ENCODE assay signal across 8 cellular contexts in the genomic region with DNA sequence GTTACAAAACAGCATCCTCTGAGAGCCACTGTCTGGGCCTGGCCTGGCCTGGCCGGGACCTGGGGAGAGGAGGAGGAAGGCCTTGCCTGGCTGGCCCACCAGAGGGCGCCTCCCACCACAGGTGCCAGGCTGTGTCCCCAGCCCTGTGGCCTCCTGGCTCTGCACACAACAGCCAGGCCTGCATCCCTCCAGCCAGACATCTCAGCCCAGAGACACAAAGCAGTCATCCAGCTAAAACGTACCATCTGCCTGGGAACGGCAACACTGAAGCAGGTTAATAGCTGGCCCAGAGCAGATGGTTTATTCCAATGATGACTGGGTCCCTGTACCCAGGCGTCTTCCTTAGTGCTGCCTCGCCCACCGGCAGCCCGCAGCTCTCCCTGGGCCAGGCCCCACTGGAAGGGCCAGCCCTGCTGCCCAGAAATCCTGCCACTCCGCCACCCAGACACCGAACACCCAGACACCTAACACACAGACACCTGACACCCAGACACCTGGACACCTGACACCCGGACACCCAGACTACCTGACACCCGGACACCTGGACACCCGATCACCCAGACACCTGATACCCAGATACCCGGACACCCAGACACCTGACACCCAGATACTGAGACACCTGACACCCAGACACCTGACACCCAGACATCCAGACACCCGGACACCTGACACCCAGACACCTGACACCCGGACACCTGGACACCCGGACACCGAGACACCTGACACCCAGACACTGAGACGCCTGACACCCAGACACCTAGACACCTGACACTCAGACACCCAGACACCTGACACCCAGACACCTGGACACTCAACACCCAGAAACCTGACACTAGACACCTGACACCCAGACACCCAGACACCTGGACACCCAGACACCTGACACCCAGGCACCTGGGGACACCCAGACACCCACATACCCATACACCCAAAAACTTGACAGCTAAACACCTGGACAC. TPM values are rescaled to one million over a fixed set of nuclear protein-coding genes. Genes with fewer than 3 reads are reported as not detected.
DNase-seq lines count a peak whose midpoint lies in the region; ATAC-seq and TF ChIP-seq lines count a peak whose summit lies in the region.

No MANE protein-coding gene starts in this region.

- TF ChIP-seq CTCF in OCI-LY3 (IDR thresholded peaks at IDR 0.05; ENCODE audit: low read depth, low read length): peak; percentile 86

- no peak for TF ChIP-seq POLR2A in erythroblast (IDR thresholded peaks at IDR 0.05; ENCODE audit: low read length)

- no peaks in the 10 kb centered on the region for H3K36me3 Mint-ChIP-seq in naive B cell

- H3K9me3 ChIP-seq in OCI-LY3 (ENCODE audit: insufficient read depth, low read length): no peaks in the 10 kb centered on the region

- H3K9me3 Mint-ChIP-seq in naive B cell: no peaks in the 10 kb centered on the region

- H3K36me3 ChIP-seq in OCI-LY3 (replicated peaks; ENCODE audit: low read depth, low read length): no peaks in the 10 kb centered on the region

- no peak overlapping the region for H3K4me3 ChIP-seq in OCI-LY3 (ENCODE audit: low read length)

- no peaks in the 10 kb centered on the region for H3K4me1 ChIP-seq in OCI-LY3 (ENCODE audit: low read length)

- H3K27me3 Mint-ChIP-seq in naive B cell: no peaks in the 10 kb centered on the region

- H2AFZ ChIP-seq in OCI-LY3 (ENCODE audit: low read depth, low read length): no peak overlapping the region

- no peak overlapping the region for H3K9ac ChIP-seq in OCI-LY3 (ENCODE audit: low read length)

- H4K20me1 ChIP-seq in OCI-LY3 (ENCODE audit: insufficient read depth, low read length): no peaks in the 10 kb centered on the region

- no peak overlapping the region for H3K4me2 ChIP-seq in OCI-LY3 (ENCODE audit: low read length)

- ATAC-seq in GM19023 (IDR thresholded peaks at IDR 0.05; ENCODE audit: unreplicated experiment): peak; percentile 94
- ATAC-seq in HG03342 (IDR thresholded peaks at IDR 0.05; ENCODE audit: unreplicated experiment): peak; percentile 88
- ATAC-seq in naive B cell (ENCODE audit: low read depth in 2 of 2): peak; percentile 93 to 96

- no peaks in the 10 kb centered on the region for H3K79me2 ChIP-seq in OCI-LY3 (ENCODE audit: low read length)

- H3K4me3 Mint-ChIP-seq in naive B cell: peak overlapping the region in 1 of 8 donors; percentile 35

- H3K27me3 ChIP-seq in OCI-LY3 (ENCODE audit: low read depth, low read length): no peaks in the 10 kb centered on the region

- H3K27ac ChIP-seq in OCI-LY3 (ENCODE audit: low read length): no peak overlapping the region

- DNase-seq in Ammon's horn (ENCODE audit: low spot score) (peak; percentile 96), activated T-cell treated with anti-CD3 and anti-CD28 coated beads for 48 hours (ENCODE audit: low read depth) (peak; percentile 79), erythroblast (lab: John Stamatoyannopoulos, UW) (peak; percentile 64 to 66), naive B cell (peak; percentile 67)
- DNase-seq in stimulated activated naive CD4-positive, alpha-beta T cell (lab: John Stamatoyannopoulos, UW): peak; percentile 63 to 85 (median 75)

- H3K4me1 Mint-ChIP-seq in naive B cell: peaks cover 22 to 39% (median 38%) of the 10 kb centered on the region in 3 donors

- peak overlapping the region; percentile 69 to 92 (median 80) for H3K27ac Mint-ChIP-seq in naive B cell

RNA-seq across cellular contexts. Expression of gene C19orf12, which starts 20.1 kb away (rescaled TPM):
- 10 to 100 TPM in 5 of 6 donors, 1 to 10 TPM in 1; 8.2 to 24.0 (median 15.3) TPM for polyA plus RNA-seq in naive B cell (ENCODE audit: low read depth in 6 of 6)

RNA-seq across cellular contexts. Expression of gene PLEKHF1, which starts 29.7 kb away (rescaled TPM):
- polyA plus RNA-seq in naive B cell (ENCODE audit: low read depth in 6 of 6): 1 to 10 TPM; 1.9 to 5.8 (median 2.7) TPM
